Comparison of ENCODE assay signal across 15 cellular contexts in the genomic region with DNA sequence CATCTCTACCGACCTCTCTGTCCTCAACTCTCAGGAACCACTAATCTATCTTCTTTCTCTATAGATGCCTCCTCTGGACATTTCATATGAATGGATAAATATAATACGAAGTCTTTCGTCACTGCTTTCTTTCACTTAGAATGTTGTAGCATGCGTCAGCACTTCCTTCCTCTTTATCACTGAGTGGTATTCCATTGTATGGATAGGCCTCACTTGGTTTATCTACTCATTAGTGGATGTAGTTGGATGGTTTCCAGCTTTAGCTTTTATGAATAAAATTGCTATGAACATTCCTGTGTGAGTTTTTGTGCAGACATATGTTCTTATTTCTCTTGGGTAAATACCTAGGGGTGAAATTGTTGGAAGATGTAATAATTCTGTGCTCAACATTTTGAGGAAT.
DNase-seq lines count a peak whose midpoint lies in the region; ATAC-seq and TF ChIP-seq lines count a peak whose summit lies in the region.
"Had no signal": no experiment of that assay in that cellular context is flagged by ENCODE, and none has a peak within 500 bp of the region (broad histone marks: within the 10 kb centered on the region; RNA-seq: fewer than 3 reads in every experiment).

No MANE protein-coding gene starts in this region.

- H3K4me1 ChIP-seq in RWPE2 (ENCODE audit: insufficient read depth, poor library complexity, severe bottlenecking) (no peaks in the 10 kb centered on the region), prostate gland (replicated peaks) (no peaks in the 10 kb centered on the region), suprapubic skin (no peaks in the 10 kb centered on the region)

- no peak for TF ChIP-seq CTCF in RWPE2 (IDR thresholded peaks at IDR 0.05; ENCODE audit: poor library complexity, severe bottlenecking)
- no peak for TF ChIP-seq CTCF in epithelial cell of esophagus (IDR thresholded peaks at IDR 0.05; ENCODE audit: insufficient read depth, low read depth, low read length, missing control alignments)
- TF ChIP-seq CTCF in prostate gland (IDR thresholded peaks at IDR 0.05): no peak
- TF ChIP-seq CTCF in suprapubic skin (IDR thresholded peaks at IDR 0.05): no peak

- H3K9me3 ChIP-seq in RWPE2 (ENCODE audit: severe bottlenecking) (no peaks in the 10 kb centered on the region), prostate gland (no peaks in the 10 kb centered on the region), suprapubic skin (no peaks in the 10 kb centered on the region)

- H3K36me3 ChIP-seq in RWPE2 (ENCODE audit: low read depth) (no peaks in the 10 kb centered on the region), prostate gland (no peaks in the 10 kb centered on the region), suprapubic skin (no peaks in the 10 kb centered on the region)

- H3K4me3 ChIP-seq in RWPE2 (ENCODE audit: severe bottlenecking) (no peak overlapping the region), epithelial cell of esophagus (ENCODE audit: low read length) (no peak overlapping the region), prostate gland (no peak overlapping the region), suprapubic skin (no peak overlapping the region)

- ATAC-seq in RWPE2 (ENCODE audit: low read depth): peak; percentile 66; the same call in 2 of the 3 replicates
- no peak for ATAC-seq in GM19324 (IDR thresholded peaks at IDR 0.05; ENCODE audit: low FRiP score, unreplicated experiment)
- no peak for ATAC-seq in HG02623 (IDR thresholded peaks at IDR 0.05; ENCODE audit: unreplicated experiment)

- TF ChIP-seq POLR2A in prostate gland (IDR thresholded peaks at IDR 0.05): no peak
- TF ChIP-seq POLR2A in suprapubic skin (IDR thresholded peaks at IDR 0.05): no peak

- H3K27me3 ChIP-seq in RWPE2 (ENCODE audit: insufficient read depth, poor library complexity, severe bottlenecking) (no peaks in the 10 kb centered on the region), prostate gland (replicated peaks; ENCODE audit: insufficient read depth) (no peaks in the 10 kb centered on the region), suprapubic skin (no peaks in the 10 kb centered on the region)

- DNase-seq in EL (peak; percentile 52), Kasumi-1 (lab: John Stamatoyannopoulos, UW) (peak; percentile 42 to 47), RWPE2 (ENCODE audit: low spot score) (no peak), epithelial cell of esophagus (ENCODE audit: low read depth) (peak; percentile 57), prostate gland (ENCODE audit: low spot score) (no peak), suprapubic skin (ENCODE audit: low spot score in 2 of 2) (no peak)
- DNase-seq: H9, KG1, NCI-H1417, NCI-H2029, NCI-H524, OCI-M1, T-helper 1 cell had no signal

- 91% methylated on average over 4 of the region's 4 CpGs for WGBS in prostate gland
- WGBS in suprapubic skin: 83% methylated on average over 4 of the region's 4 CpGs

- TF ChIP-seq EP300 in suprapubic skin (IDR thresholded peaks at IDR 0.05): no peak

- intact Hi-C loops in prostate gland (cut with DNase I): no loop called here

- H3K27ac ChIP-seq in RWPE2 (ENCODE audit: poor library complexity, severe bottlenecking) (peak overlapping the region; percentile 27), prostate gland (no peak overlapping the region), suprapubic skin (no peak overlapping the region)

Comparison
In these comparisons a context has a peak if more than half of its experiments do, and no peak if none do; other contexts are left out.
1. DNase-seq: peak in EL (single experiment), Kasumi-1 (2 of 2) and epithelial cell of esophagus (single experiment); none in RWPE2 (single experiment), prostate gland (single experiment) and suprapubic skin (0 of 2).